Comparison of ENCODE assay signal across 31 cellular contexts in genomic region chr2:17688600-17688999, GRCh38.
"Had no signal": no experiment of that assay in that cellular context is flagged by ENCODE, and none has a peak within 500 bp of the region (broad histone marks: within the 10 kb centered on the region; RNA-seq: fewer than 3 reads in every experiment).

No MANE protein-coding gene starts in this region.

- H3K27ac ChIP-seq: neural progenitor cell, ovary, parathyroid adenoma, psoas muscle, skin epidermis, spleen, suprapubic skin, testis, tibial artery, transverse colon, upper lobe of right lung, uterus had no signal

- DNase-seq: natural killer cell; occipital lobe; ovary; posterior cingulate gyrus; psoas muscle; right cardiac atrium; spleen; stimulated activated CD4-positive, alpha-beta T cell treated with anti-CD3 and anti-CD28 coated beads, Interleukin-12 subunit alpha, Interleukin-12 subunit beta, amount 100 ng/mL, for 4 hours; stimulated activated CD4-positive, alpha-beta T cell treated with anti-CD3 and anti-CD28 coated beads, Interleukin-1b, Interleukin-23, amount 100 ng/mL, for 48 hours; stimulated activated CD4-positive, alpha-beta T cell treated with anti-CD3 and anti-CD28 coated beads, Interleukin-4, amount 100 ng/mL, for 1 hour; stimulated activated CD4-positive, alpha-beta T cell treated with anti-CD3 and anti-CD28 coated beads, Interleukin-4, amount 100 ng/mL, for 4 hours; stimulated activated CD8-positive, alpha-beta memory T cell treated with anti-CD3 and anti-CD28 coated beads, Interleukin-4, amount 100 ng/mL, for 48 hours; stimulated activated naive CD4-positive, alpha-beta T cell; stimulated activated naive CD8-positive, alpha-beta T cell treated with anti-CD3 and anti-CD28 coated beads, Interleukin-15, amount 100 ng/mL, for 72 hours; stimulated activated naive CD8-positive, alpha-beta T cell treated with anti-CD3 and anti-CD28 coated beads, Interleukin-15, Interleukin-2, amounts not matched to agents 100 U/mL and 50 U/mL, for 24 hours; substantia nigra; testis; tibial artery; transverse colon; upper lobe of right lung; uterus had no signal

- H2AFZ ChIP-seq: neural progenitor cell, parathyroid adenoma had no signal

- H3K4me2 ChIP-seq: neural progenitor cell, smooth muscle cell had no signal

- H3K27ac Mint-ChIP-seq: natural killer cell; nephron; neural progenitor cell; progenitor cell of endocrine pancreas; stimulated activated memory B cell treated with anti-CD40 and anti-IgM and Interleukin-4, amounts not matched to agents 10 μg/mL and 1 μg/mL and 100 μg/mL, for 72 hours; stimulated activated naive CD8-positive, alpha-beta T cell treated with anti-CD3 and anti-CD28 coated beads, Interleukin-15, amount 100 ng/mL, for 72 hours; type B pancreatic cell had no signal

- H3K4me1 ChIP-seq: neural progenitor cell, parathyroid adenoma, psoas muscle, spleen, suprapubic skin, testis, tibial artery, transverse colon, upper lobe of right lung, uterus had no signal

- H3K4me3 ChIP-seq: neural progenitor cell, ovary, psoas muscle, skin epidermis, smooth muscle cell, spleen, suprapubic skin, testis, tibial artery, transverse colon, upper lobe of right lung, uterus had no signal

- H3K27me3 ChIP-seq: neural progenitor cell, ovary, spleen, suprapubic skin, testis, tibial artery, transverse colon, upper lobe of right lung, uterus had no signal

- H3K36me3 ChIP-seq: ovary, uterus had no signal

- H3K9ac ChIP-seq: neural progenitor cell, parathyroid adenoma had no signal

- ATAC-seq: natural killer cell; psoas muscle; right cardiac atrium; sciatic nerve; stimulated activated memory B cell treated with anti-CD40 and anti-IgM and Interleukin-4, amounts not matched to agents 10 μg/mL and 1 μg/mL and 100 μg/mL, for 72 hours; stimulated activated naive CD8-positive, alpha-beta T cell treated with anti-CD3 and anti-CD28 coated beads, Interleukin-15, amount 100 ng/mL, for 72 hours; stimulated activated naive CD8-positive, alpha-beta T cell treated with anti-CD3 and anti-CD28 coated beads, Interleukin-15, Interleukin-2, amounts not matched to agents 100 U/mL and 50 U/mL, for 24 hours; upper lobe of right lung had no signal

- H3K79me2 ChIP-seq: parathyroid adenoma had no signal

- H3K9me3 ChIP-seq: ovary, psoas muscle, suprapubic skin, testis, tibial artery, transverse colon, upper lobe of right lung, uterus had no signal

- H3K4me3 Mint-ChIP-seq: natural killer cell; nephron; neural progenitor cell; stimulated activated memory B cell treated with anti-CD40 and anti-IgM and Interleukin-4, amounts not matched to agents 10 μg/mL and 1 μg/mL and 100 μg/mL, for 72 hours; stimulated activated naive CD8-positive, alpha-beta T cell treated with anti-CD3 and anti-CD28 coated beads, Interleukin-15, amount 100 ng/mL, for 72 hours; type B pancreatic cell had no signal

- H3K4me1 Mint-ChIP-seq: natural killer cell; nephron; stimulated activated naive CD8-positive, alpha-beta T cell treated with anti-CD3 and anti-CD28 coated beads, Interleukin-15, amount 100 ng/mL, for 72 hours had no signal

- H3K9me3 Mint-ChIP-seq: natural killer cell; nephron; stimulated activated memory B cell treated with anti-CD40 and anti-IgM and Interleukin-4, amounts not matched to agents 10 μg/mL and 1 μg/mL and 100 μg/mL, for 72 hours; stimulated activated naive CD8-positive, alpha-beta T cell treated with anti-CD3 and anti-CD28 coated beads, Interleukin-15, amount 100 ng/mL, for 72 hours; type B pancreatic cell had no signal

- H3K27me3 Mint-ChIP-seq: progenitor cell of endocrine pancreas; stimulated activated memory B cell treated with anti-CD40 and anti-IgM and Interleukin-4, amounts not matched to agents 10 μg/mL and 1 μg/mL and 100 μg/mL, for 72 hours; stimulated activated naive CD8-positive, alpha-beta T cell treated with anti-CD3 and anti-CD28 coated beads, Interleukin-15, amount 100 ng/mL, for 72 hours; type B pancreatic cell had no signal
